27 cellular contexts compared by ENCODE assay signal in genomic region chr2:120440521-120441350, GRCh38.
"Had no signal": no experiment of that assay in that cellular context is flagged by ENCODE, and none has a peak within 500 bp of the region (broad histone marks: within the 10 kb centered on the region; RNA-seq: fewer than 3 reads in every experiment).

No MANE protein-coding gene starts in this region.

- H3K27ac Mint-ChIP-seq: activated B cell treated with CpG ODN at 0.5 μM for 24 hours; activated CD4-positive, alpha-beta T cell treated with anti-CD3 and anti-CD28 coated beads for 36 hours; activated naive CD4-positive, alpha-beta T cell treated with anti-CD3 and anti-CD28 coated beads for 36 hours; activated T-cell treated with anti-CD3 and anti-CD28 coated beads, Interleukin-2, amount 50 U/mL, for 24 hours; activated T-helper 2 cell treated with anti-CD3 and anti-CD28 coated beads, Interferon-gamma antibody, Interleukin-2, Interleukin-4, amounts not matched to agents 10 μg/mL and 5 μg/mL and 100 μg/mL, durations not matched to agents 14 hours and 24 hours and 36 hours; stimulated activated effector memory CD8-positive, alpha-beta T cell treated with anti-CD3 and anti-CD28 coated beads, Interleukin-12 subunit alpha, Interleukin-12 subunit beta, amount 100 ng/mL, for 72 hours; stimulated activated naive CD8-positive, alpha-beta T cell treated with anti-CD3 and anti-CD28 coated beads, Interleukin-15, amount 100 ng/mL, for 72 hours had no signal

- H3K4me3 Mint-ChIP-seq: activated B cell treated with CpG ODN at 0.5 μM for 24 hours; activated CD4-positive, alpha-beta T cell treated with anti-CD3 and anti-CD28 coated beads for 36 hours; activated naive CD4-positive, alpha-beta T cell treated with anti-CD3 and anti-CD28 coated beads for 36 hours; activated T-cell treated with anti-CD3 and anti-CD28 coated beads, Interleukin-2, amount 50 U/mL, for 24 hours; stimulated activated effector memory CD8-positive, alpha-beta T cell treated with anti-CD3 and anti-CD28 coated beads, Interleukin-12 subunit alpha, Interleukin-12 subunit beta, amount 100 ng/mL, for 72 hours; stimulated activated naive CD8-positive, alpha-beta T cell treated with anti-CD3 and anti-CD28 coated beads, Interleukin-15, amount 100 ng/mL, for 72 hours had no signal

- H3K27ac ChIP-seq: lower lobe of right lung, parathyroid adenoma, skin epidermis, suprapubic skin, tibial nerve had no signal

- H3K36me3 ChIP-seq: lower lobe of right lung, suprapubic skin, tibial nerve had no signal

- H3K9me3 ChIP-seq: lower lobe of right lung, mucosa of descending colon, suprapubic skin, tibial nerve had no signal

- H3K4me1 Mint-ChIP-seq: stimulated activated effector memory CD8-positive, alpha-beta T cell treated with anti-CD3 and anti-CD28 coated beads, Interleukin-12 subunit alpha, Interleukin-12 subunit beta, amount 100 ng/mL, for 72 hours had no signal

- FAIRE-seq: kidney had no signal

- H3K9me3 Mint-ChIP-seq: activated B cell treated with CpG ODN at 0.5 μM for 24 hours; activated naive CD4-positive, alpha-beta T cell treated with anti-CD3 and anti-CD28 coated beads for 36 hours; activated T-cell treated with anti-CD3 and anti-CD28 coated beads, Interleukin-2, amount 50 U/mL, for 24 hours; activated T-helper 2 cell treated with anti-CD3 and anti-CD28 coated beads, Interferon-gamma antibody, Interleukin-2, Interleukin-4, amounts not matched to agents 10 μg/mL and 5 μg/mL and 100 μg/mL, durations not matched to agents 14 hours and 24 hours and 36 hours; stimulated activated effector memory CD8-positive, alpha-beta T cell treated with anti-CD3 and anti-CD28 coated beads, Interleukin-12 subunit alpha, Interleukin-12 subunit beta, amount 100 ng/mL, for 72 hours; stimulated activated naive CD8-positive, alpha-beta T cell treated with anti-CD3 and anti-CD28 coated beads, Interleukin-15, amount 100 ng/mL, for 72 hours had no signal

- ATAC-seq: activated CD4-positive, alpha-beta T cell treated with anti-CD3 and anti-CD28 coated beads for 36 hours; lower lobe of right lung; mucosa of descending colon; stimulated activated effector memory CD8-positive, alpha-beta T cell treated with anti-CD3 and anti-CD28 coated beads, Interleukin-12 subunit alpha, Interleukin-12 subunit beta, amount 100 ng/mL, for 72 hours; stimulated activated naive CD8-positive, alpha-beta T cell treated with anti-CD3 and anti-CD28 coated beads, Interleukin-15, amount 100 ng/mL, for 72 hours had no signal

- DNase-seq: activated B cell treated with CpG ODN at 0.5 μM for 24 hours; activated CD4-positive, alpha-beta T cell treated with anti-CD3 and anti-CD28 coated beads for 36 hours; activated CD4-positive, alpha-beta T cell treated with anti-CD3 and anti-CD28 coated beads, Interleukin-2, amount 50 U/mL, for 4 hours; activated CD8-positive, alpha-beta memory T cell treated with anti-CD3 and anti-CD28 coated beads for 24 hours; activated CD8-positive, alpha-beta memory T cell treated with anti-CD3 and anti-CD28 coated beads, Interleukin-2, amount 50 U/mL, for 4 hours; activated naive CD4-positive, alpha-beta T cell treated with anti-CD3 and anti-CD28 coated beads for 36 hours; activated T-cell treated with anti-CD3 and anti-CD28 coated beads, Interleukin-2, amount 50 U/mL, for 24 hours; amygdala; caudate nucleus; dermis blood vessel endothelial cell; effector CD8-positive, alpha-beta T cell; erythroblast; foreskin fibroblast; kidney; lower lobe of right lung; mesendoderm; mucosa of descending colon; right cardiac atrium; stimulated activated CD4-positive, alpha-beta T cell treated with anti-CD3 and anti-CD28 coated beads, Interleukin-2, amount 100 ng/mL, for 24 hours; stimulated activated naive CD8-positive, alpha-beta T cell treated with anti-CD3 and anti-CD28 coated beads, Interleukin-15, amount 100 ng/mL, for 72 hours; T-helper 9 cell had no signal

- H3K36me3 Mint-ChIP-seq: stimulated activated effector memory CD8-positive, alpha-beta T cell treated with anti-CD3 and anti-CD28 coated beads, Interleukin-12 subunit alpha, Interleukin-12 subunit beta, amount 100 ng/mL, for 72 hours had no signal

- H3K4me3 ChIP-seq: mucosa of descending colon had no signal
